In the genomic region with DNA sequence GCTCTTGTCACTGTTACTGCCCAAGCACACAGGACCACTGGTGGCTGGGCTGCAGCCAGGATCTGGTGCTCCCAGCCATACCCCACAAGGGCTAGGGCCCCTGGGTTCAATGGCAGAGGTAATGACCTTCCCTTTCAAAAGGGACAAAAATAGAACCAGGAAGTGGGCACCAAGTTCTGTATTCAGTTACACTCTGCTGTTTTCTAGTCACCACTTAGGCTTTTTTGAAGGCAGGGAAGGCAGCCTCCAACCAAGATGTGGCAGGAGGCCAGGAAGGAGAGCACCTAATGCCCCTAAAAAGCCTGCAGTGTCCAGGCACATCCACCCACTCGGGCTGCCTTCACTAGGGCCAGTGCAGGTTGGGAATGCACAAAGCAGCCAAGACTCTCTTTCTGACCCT, we compare ENCODE assay signal across 15 cellular contexts. TPM values are rescaled to one million over a fixed set of nuclear protein-coding genes. Genes with fewer than 3 reads are reported as not detected.
DNase-seq lines count a peak whose midpoint lies in the region; ATAC-seq and TF ChIP-seq lines count a peak whose summit lies in the region.
"Had no signal": no experiment of that assay in that cellular context is flagged by ENCODE, and none has a peak within 500 bp of the region (broad histone marks: within the 10 kb centered on the region; RNA-seq: fewer than 3 reads in every experiment).

No MANE protein-coding gene starts in this region.

- H3K4me1 ChIP-seq in heart left ventricle = peaks cover 7 to 94% (median 38%) of the 10 kb centered on the region in 12 donors
- H3K4me1 ChIP-seq in Peyer's patch = peaks cover 4 to 37% (median 19%) of the 10 kb centered on the region in 4 donors

- H3K36me3 ChIP-seq in heart left ventricle (peaks cover 0 to 87% (median 67%) of the 10 kb centered on the region in 9 donors), Peyer's patch (peaks cover 0 to 11% (median 0%) of the 10 kb centered on the region in 3 donors)

- ATAC-seq in heart left ventricle (peak in 3 of 4 donors; percentile 5 to 47 (median 24)), left cardiac atrium (no peak), GM21367 (IDR thresholded peaks at IDR 0.05; ENCODE audit: unreplicated experiment) (no peak), GM21576 (IDR thresholded peaks at IDR 0.05; ENCODE audit: unreplicated experiment) (no peak)
- ATAC-seq: naive thymus-derived CD4-positive, alpha-beta T cell had no signal

- H3K27me3 ChIP-seq in heart left ventricle (no peaks in the 10 kb centered on the region), Peyer's patch (no peaks in the 10 kb centered on the region)

- intact Hi-C loops in heart left ventricle (cut with DNase I) = loop anchor here in 1 of 10 donors (5.0 kb wide), 1 partner anchor 47 kb away; the partner anchor contains the start of gene NOD1
- intact Hi-C loops in left cardiac atrium (cut with DNase I) = no loop called here

- H3K27ac Mint-ChIP-seq in nephron progenitor cell = no peak overlapping the region
- H3K27ac Mint-ChIP-seq: activated T-cell treated with anti-CD3 and anti-CD28 coated beads, Interleukin-2, amount 50 U/mL, for 24 hours had no signal

- no peaks in the 10 kb centered on the region for H3K27me3 Mint-ChIP-seq in nephron progenitor cell (ENCODE audit: low read depth, poor library complexity)
- H3K27me3 Mint-ChIP-seq: activated T-cell treated with anti-CD3 and anti-CD28 coated beads, Interleukin-2, amount 50 U/mL, for 24 hours; naive thymus-derived CD4-positive, alpha-beta T cell had no signal

- H3K4me3 ChIP-seq in heart left ventricle (no peak overlapping the region), Peyer's patch (no peak overlapping the region)

- H3K9me3 Mint-ChIP-seq in nephron progenitor cell = no peaks in the 10 kb centered on the region
- H3K9me3 Mint-ChIP-seq: activated T-cell treated with anti-CD3 and anti-CD28 coated beads, Interleukin-2, amount 50 U/mL, for 24 hours; brain had no signal

- TF ChIP-seq CTCF in heart left ventricle (IDR thresholded peaks at IDR 0.05) = no peak
- no peak for TF ChIP-seq CTCF in Peyer's patch (IDR thresholded peaks at IDR 0.05)
- TF ChIP-seq CTCF in nephron progenitor cell (IDR thresholded peaks at IDR 0.05) = no peak

- peaks cover 56% of the 10 kb centered on the region for H3K36me3 Mint-ChIP-seq in nephron progenitor cell (ENCODE audit: low read depth)

- H3K4me1 Mint-ChIP-seq in nephron progenitor cell = peaks cover 24% of the 10 kb centered on the region

- DNase-seq in heart left ventricle = peak in 2 of 5 donors; percentile 16 to 40
- DNase-seq in left cardiac atrium = no peak
- DNase-seq in Peyer's patch = peak in 1 of 3 donors; percentile 44
- peak; percentile 59 for DNase-seq in medulla oblongata (ENCODE audit: extremely low spot score)
- no peak for DNase-seq in nephron progenitor cell
- DNase-seq in NCI-H82 (lab: John Stamatoyannopoulos, UW) = no peak
- DNase-seq: activated T-cell treated with anti-CD3 and anti-CD28 coated beads, Interleukin-2, amount 50 U/mL, for 24 hours; GOT3; naive thymus-derived CD4-positive, alpha-beta T cell; NCI-H774; stimulated activated CD4-positive, alpha-beta T cell treated with anti-CD3 and anti-CD28 coated beads, Interleukin-12 subunit alpha, Interleukin-12 subunit beta, amount 100 ng/mL, for 4 hours had no signal

- no peak for TF ChIP-seq POLR2A in heart left ventricle (IDR thresholded peaks at IDR 0.05)
- TF ChIP-seq POLR2A in Peyer's patch (IDR thresholded peaks at IDR 0.05) = no peak

- 35 to 56% (median 46%) methylated on average over 1 of the region's 1 CpG for WGBS in heart left ventricle, 4 donors

- H3K27ac ChIP-seq in heart left ventricle (peak overlapping the region in 3 of 12 donors; percentile 2 to 65 (median 13)), Peyer's patch (peak overlapping the region; percentile 11 to 76 (median 53))
- H3K27ac ChIP-seq: epithelial cell of prostate had no signal

- H3K4me3 Mint-ChIP-seq in nephron progenitor cell = no peak overlapping the region
- H3K4me3 Mint-ChIP-seq: activated T-cell treated with anti-CD3 and anti-CD28 coated beads, Interleukin-2, amount 50 U/mL, for 24 hours; brain; naive thymus-derived CD4-positive, alpha-beta T cell had no signal

- no peaks in the 10 kb centered on the region for H3K9me3 ChIP-seq in heart left ventricle
- H3K9me3 ChIP-seq in Peyer's patch = no peaks in the 10 kb centered on the region

RNA-seq across cellular contexts. Expression of gene NOD1, which starts 47.8 kb away (rescaled TPM):
- 10 to 100 TPM in 3 of 9 donors, 1 to 10 TPM in 6; 5.3 to 28.8 (median 9.0) TPM for total RNA-seq in heart left ventricle
- 10 to 100 TPM in 1 of 2 donors, 1 to 10 TPM in 1; 7.5 to 11.2 TPM for polyA plus RNA-seq in heart left ventricle
- 10 to 100 TPM; 10.6 to 18.1 TPM for total RNA-seq in left cardiac atrium
- total RNA-seq in Peyer's patch = 10 to 100 TPM in 3 of 4 donors, 1 to 10 TPM in 1; 4.0 to 29.7 (median 21.0) TPM

Comparison
In these comparisons a context has a peak if more than half of its experiments do, and no peak if none do; other contexts are left out.
1. ATAC-seq: peak in heart left ventricle (3 of 4); none in left cardiac atrium (0 of 2), GM21367 (single experiment) and GM21576 (single experiment).